ENCODE assay signal across 15 cellular contexts in the genomic region with DNA sequence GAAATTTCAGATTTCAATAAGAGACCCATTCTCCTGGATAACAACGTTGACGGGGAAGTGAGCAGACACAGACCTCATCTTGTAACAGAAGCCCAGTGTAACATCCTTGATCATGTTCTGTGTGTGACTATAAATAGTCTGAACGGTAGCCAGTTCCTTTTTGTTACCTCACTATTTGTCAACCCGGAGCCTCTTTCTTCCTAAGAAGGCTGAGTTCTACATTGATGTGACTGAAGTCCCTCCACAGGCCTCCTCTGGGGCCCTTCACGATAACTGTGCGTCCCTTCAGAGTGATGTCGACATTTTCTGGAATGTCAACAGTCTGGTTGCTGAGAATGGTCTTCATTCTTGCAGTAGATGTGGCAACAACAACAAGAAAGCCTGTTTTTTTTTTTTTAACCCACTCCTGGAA. TPM values are rescaled to one million over a fixed set of nuclear protein-coding genes. Genes with fewer than 3 reads are reported as not detected.
DNase-seq lines count a peak whose midpoint lies in the region; TF ChIP-seq lines count a peak whose summit lies in the region.
"Had no signal": no experiment of that assay in that cellular context is flagged by ENCODE, and none has a peak within 500 bp of the region (broad histone marks: within the 10 kb centered on the region; RNA-seq: fewer than 3 reads in every experiment).

No MANE protein-coding gene starts in this region.

- H3K27ac ChIP-seq in hepatocyte: peak overlapping the region; percentile 71
- H3K27ac ChIP-seq in stomach smooth muscle (ENCODE audit: low read length): peak overlapping the region; percentile 18
- no peak overlapping the region for H3K27ac ChIP-seq in CD4-positive, alpha-beta memory T cell (ENCODE audit: low read depth, low read length)
- H3K27ac ChIP-seq: 22Rv1, SK-N-MC had no signal

- H3K36me3 ChIP-seq in hepatocyte (replicated peaks; ENCODE audit: insufficient read depth, low read depth): no peaks in the 10 kb centered on the region
- H3K36me3 ChIP-seq in stomach smooth muscle (ENCODE audit: control insufficient read depth in 2 of 2, insufficient read depth in 2 of 2, low read length in 2 of 2): no peaks in the 10 kb centered on the region
- no peaks in the 10 kb centered on the region for H3K36me3 ChIP-seq in CD4-positive, alpha-beta memory T cell (ENCODE audit: insufficient read depth, low read length)
- H3K36me3 ChIP-seq: spleen had no signal

- no peaks in the 10 kb centered on the region for H4K20me1 ChIP-seq in hepatocyte (ENCODE audit: insufficient read depth, poor library complexity, severe bottlenecking)

- POLR2A ChIA-PET in CD4-positive, alpha-beta memory T cell (lab: Charles Lee; ENCODE audit: partially characterized antibody): no interaction called here
- POLR2A ChIA-PET in HEK293T (lab: Yijun Ruan, JAX): no interaction called here

- no peak overlapping the region for H3K4me3 Mint-ChIP-seq in CD4-positive, alpha-beta memory T cell
- H3K4me3 Mint-ChIP-seq: activated naive CD4-positive, alpha-beta T cell treated with anti-CD3 and anti-CD28 coated beads, Interleukin-2, amount 50 U/mL, for 24 hours; natural killer cell treated with Interleukin-12 subunit alpha and Interleukin-12 subunit beta and Interleukin-15 and Interleukin-18, amount 100 ng/mL, for 72 hours had no signal

- no peaks in the 10 kb centered on the region for H3K36me3 Mint-ChIP-seq in CD4-positive, alpha-beta memory T cell
- H3K36me3 Mint-ChIP-seq: activated naive CD4-positive, alpha-beta T cell treated with anti-CD3 and anti-CD28 coated beads, Interleukin-2, amount 50 U/mL, for 24 hours; natural killer cell treated with Interleukin-12 subunit alpha and Interleukin-12 subunit beta and Interleukin-15 and Interleukin-18, amount 100 ng/mL, for 72 hours had no signal

- no peak overlapping the region for H3K4me3 ChIP-seq in hepatocyte
- no peak overlapping the region for H3K4me3 ChIP-seq in stomach smooth muscle (ENCODE audit: low read length in 2 of 2)
- H3K4me3 ChIP-seq in CD4-positive, alpha-beta memory T cell (ENCODE audit: low read length in 2 of 2): no peak overlapping the region
- H3K4me3 ChIP-seq: SK-N-MC, spleen had no signal

- H3K27me3 Mint-ChIP-seq in CD4-positive, alpha-beta memory T cell: peaks cover 0 to 2% of the 10 kb centered on the region in 2 donors
- H3K27me3 Mint-ChIP-seq: activated naive CD4-positive, alpha-beta T cell treated with anti-CD3 and anti-CD28 coated beads, Interleukin-2, amount 50 U/mL, for 24 hours had no signal

- H3K4me1 Mint-ChIP-seq in CD4-positive, alpha-beta memory T cell: no peaks in the 10 kb centered on the region
- H3K4me1 Mint-ChIP-seq: activated naive CD4-positive, alpha-beta T cell treated with anti-CD3 and anti-CD28 coated beads, Interleukin-2, amount 50 U/mL, for 24 hours had no signal

- H3K4me1 ChIP-seq in hepatocyte (ENCODE audit: insufficient read depth) (no peaks in the 10 kb centered on the region), stomach smooth muscle (ENCODE audit: control insufficient read depth, insufficient read depth, low read length) (no peaks in the 10 kb centered on the region)
- H3K4me1 ChIP-seq in CD4-positive, alpha-beta memory T cell (ENCODE audit: insufficient read depth, low read length): no peaks in the 10 kb centered on the region

- no peaks in the 10 kb centered on the region for H3K9me3 ChIP-seq in hepatocyte (ENCODE audit: low read depth)
- H3K9me3 ChIP-seq in stomach smooth muscle (ENCODE audit: control insufficient read depth in 2 of 2, low read length in 2 of 2): no peaks in the 10 kb centered on the region
- H3K9me3 ChIP-seq in CD4-positive, alpha-beta memory T cell (ENCODE audit: control insufficient read depth in 1 of 2, low read length in 2 of 2): no peaks in the 10 kb centered on the region
- H3K9me3 ChIP-seq: spleen had no signal

- no peaks in the 10 kb centered on the region for H3K9me3 Mint-ChIP-seq in CD4-positive, alpha-beta memory T cell
- H3K9me3 Mint-ChIP-seq: activated naive CD4-positive, alpha-beta T cell treated with anti-CD3 and anti-CD28 coated beads, Interleukin-2, amount 50 U/mL, for 24 hours; natural killer cell treated with Interleukin-12 subunit alpha and Interleukin-12 subunit beta and Interleukin-15 and Interleukin-18, amount 100 ng/mL, for 72 hours had no signal

- H3K4me2 ChIP-seq in hepatocyte: peak overlapping the region; percentile 39

- no peak overlapping the region for H3K27ac Mint-ChIP-seq in CD4-positive, alpha-beta memory T cell
- H3K27ac Mint-ChIP-seq: activated naive CD4-positive, alpha-beta T cell treated with anti-CD3 and anti-CD28 coated beads, Interleukin-2, amount 50 U/mL, for 24 hours; natural killer cell treated with Interleukin-12 subunit alpha and Interleukin-12 subunit beta and Interleukin-15 and Interleukin-18, amount 100 ng/mL, for 72 hours had no signal

- H2AFZ ChIP-seq in hepatocyte: peak overlapping the region; percentile 37

- 37% methylated on average over 7 of the region's 7 CpGs for WGBS in hepatocyte (ENCODE audit: low lambda C conversion rate, missing lambda C conversion rate)

- in situ Hi-C loops in SK-MEL-5 (cut with HindIII; ENCODE audit: low pct_unique_long_range_greater_than_20kb, low sequenced_read_pairs): no loop called here

- intact Hi-C loops in CD4-positive, alpha-beta memory T cell (cut with micrococcal nuclease): no loop called here

- H3K9ac ChIP-seq in stomach smooth muscle (ENCODE audit: low read length in 2 of 2): no peak overlapping the region

- H3K9me2 ChIP-seq in hepatocyte (replicated peaks; ENCODE audit: insufficient read depth): no peaks in the 10 kb centered on the region

- H3K27me3 ChIP-seq in hepatocyte (no peaks in the 10 kb centered on the region), stomach smooth muscle (ENCODE audit: control insufficient read depth in 1 of 2, insufficient read depth in 2 of 2, low read length in 2 of 2) (no peaks in the 10 kb centered on the region)
- no peaks in the 10 kb centered on the region for H3K27me3 ChIP-seq in CD4-positive, alpha-beta memory T cell (ENCODE audit: insufficient read depth, low read length)
- H3K27me3 ChIP-seq: spleen had no signal

- DNase-seq in NCI-H1694 treated with DMSO at 0.1 percent for 48 hours (lab: John Stamatoyannopoulos, UW): peak; percentile 4
- no peak for DNase-seq in NCI-H1694 (lab: John Stamatoyannopoulos, UW)
- DNase-seq in SK-MEL-5 (ENCODE audit: low read depth, low spot score): peak; percentile 68
- DNase-seq in hepatocyte (ENCODE audit: low spot score): peak; percentile 68
- DNase-seq in CD4-positive, alpha-beta memory T cell: no peak
- DNase-seq in HPDE6-E6E7 (ENCODE audit: extremely low spot score): no peak
- DNase-seq in HEK293T (ENCODE audit: extremely low spot score): no peak
- DNase-seq: DMS153, NCI-H748 treated with DMSO at 0.1 percent for 48 hours, spleen had no signal

- TF ChIP-seq CTCF in hepatocyte (IDR thresholded peaks at IDR 0.05; ENCODE audit: poor library complexity): no peak

- CTCF ChIA-PET in CD4-positive, alpha-beta memory T cell (lab: Charles Lee; ENCODE audit: partially characterized antibody): interaction anchor here (1.1 to 1.4 kb wide), 3 partner anchors 9 to 13 kb away, joined by 3 to 4 read pairs (median 4); no protein-coding TSS in a partner anchor
- CTCF ChIA-PET in HEK293T (lab: Yijun Ruan, JAX): interaction anchor here (1.2 kb wide), 1 partner anchor 9 kb away, joined by 5 read pairs; no protein-coding TSS in a partner anchor

- no peaks in the 10 kb centered on the region for H3K79me2 ChIP-seq in hepatocyte

TF ChIP-seq in HEK293T, 16 proteins besides CTCF, POLR2A, EP300 and RAD21:
- TF ChIP-seq, protein P1, sequence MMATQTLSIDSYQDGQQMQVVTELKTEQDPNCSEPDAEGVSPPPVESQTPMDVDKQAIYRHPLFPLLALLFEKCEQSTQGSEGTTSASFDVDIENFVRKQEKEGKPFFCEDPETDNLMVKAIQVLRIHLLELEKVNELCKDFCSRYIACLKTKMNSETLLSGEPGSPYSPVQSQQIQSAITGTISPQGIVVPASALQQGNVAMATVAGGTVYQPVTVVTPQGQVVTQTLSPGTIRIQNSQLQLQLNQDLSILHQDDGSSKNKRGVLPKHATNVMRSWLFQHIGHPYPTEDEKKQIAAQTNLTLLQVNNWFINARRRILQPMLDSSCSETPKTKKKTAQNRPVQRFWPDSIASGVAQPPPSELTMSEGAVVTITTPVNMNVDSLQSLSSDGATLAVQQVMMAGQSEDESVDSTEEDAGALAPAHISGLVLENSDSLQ (IDR thresholded peaks at IDR 0.05): no peak
- no peak for TF ChIP-seq L3MBTL2 (conservative IDR thresholded peaks at IDR 0.05)
- TF ChIP-seq FOXK2 (IDR thresholded peaks at IDR 0.05): no peak
- no peak for TF ChIP-seq SUZ12 (IDR thresholded peaks at IDR 0.05)
- no peak for TF ChIP-seq NFRKB (IDR thresholded peaks at IDR 0.05)
- no peak for TF ChIP-seq FOXM1 (IDR thresholded peaks at IDR 0.05; ENCODE audit: borderline replicate concordance)
- no peak for TF ChIP-seq TARDBP (IDR thresholded peaks at IDR 0.05)
- TF ChIP-seq ELF4 (IDR thresholded peaks at IDR 0.05): no peak
- TF ChIP-seq FOXA1 (IDR thresholded peaks at IDR 0.05): no peak
- TF ChIP-seq HDGF (IDR thresholded peaks at IDR 0.05; ENCODE audit: borderline replicate concordance): no peak
- no peak for TF ChIP-seq BHLHE40 (IDR thresholded peaks at IDR 0.05; ENCODE audit: borderline replicate concordance)
- no peak for TF ChIP-seq SP1 (IDR thresholded peaks at IDR 0.05)
- no peak for TF ChIP-seq ZNF384 (IDR thresholded peaks at IDR 0.05)
- no peak for TF ChIP-seq LEF1 (IDR thresholded peaks at IDR 0.05; ENCODE audit: borderline replicate concordance)
- no peak for TF ChIP-seq CTBP1 (IDR thresholded peaks at IDR 0.05; ENCODE audit: borderline replicate concordance)
- TF ChIP-seq ARNT (IDR thresholded peaks at IDR 0.05): no peak

RNA-seq across cellular contexts. Expression of a gene that starts 6.3 kb away (rescaled TPM):
- total RNA-seq in SK-MEL-5 (2014; rRNA removed; shearing (Covaris generic)): 3.2 and 4.4 TPM in 2 replicates
- 4.5 and 5.8 TPM in 2 replicates for polyA plus RNA-seq in SK-MEL-5 (2015; cell fraction: cytosol; rRNA removed)
- 3.6 and 3.7 TPM in 2 replicates for polyA plus RNA-seq in SK-MEL-5 (2015; cell fraction: nucleus; rRNA removed)
- total RNA-seq in hepatocyte: 11.1 and 14.3 TPM in 2 replicates
- 4.2 and 7.2 TPM in 2 replicates for polyA plus RNA-seq in hepatocyte
- total RNA-seq in CD4-positive, alpha-beta memory T cell: 10 to 100 TPM; 14.7 to 16.1 TPM
- polyA plus RNA-seq in CD4-positive, alpha-beta memory T cell: 1 to 10 TPM; 2.9 to 3.9 TPM

Comparison
In these comparisons a context has a peak if more than half of its experiments do, and no peak if none do; other contexts are left out.
1. DNase-seq: peak in NCI-H1694 treated with DMSO at 0.1 percent for 48 hours (single experiment), SK-MEL-5 (single experiment) and hepatocyte (single experiment); none in NCI-H1694 (single experiment), CD4-positive, alpha-beta memory T cell (0 of 5), HPDE6-E6E7 (single experiment) and HEK293T (single experiment).